In genomic region chr12:81598205-81598604, GRCh38 we compare ENCODE assay signal across 9 cellular contexts.
DNase-seq lines count a peak whose midpoint lies in the region; ATAC-seq and TF ChIP-seq lines count a peak whose summit lies in the region.
"Had no signal": no experiment of that assay in that cellular context is flagged by ENCODE, and none has a peak within 500 bp of the region (broad histone marks: within the 10 kb centered on the region; RNA-seq: fewer than 3 reads in every experiment).

No MANE protein-coding gene starts in this region.

- H3K9me3 Mint-ChIP-seq in activated T-cell treated with anti-CD3 and anti-CD28 coated beads, Interleukin-2, amount 50 U/mL, for 24 hours: no peaks in the 10 kb centered on the region

- no peaks in the 10 kb centered on the region for H3K9me3 ChIP-seq in colonic mucosa

- no peak overlapping the region for H3K4me3 Mint-ChIP-seq in activated T-cell treated with anti-CD3 and anti-CD28 coated beads, Interleukin-2, amount 50 U/mL, for 24 hours
- H3K4me3 Mint-ChIP-seq: naive B cell had no signal

- H3K27me3 Mint-ChIP-seq in activated T-cell treated with anti-CD3 and anti-CD28 coated beads, Interleukin-2, amount 50 U/mL, for 24 hours: no peaks in the 10 kb centered on the region
- H3K27me3 Mint-ChIP-seq: naive B cell had no signal

- H3K27ac Mint-ChIP-seq in activated T-cell treated with anti-CD3 and anti-CD28 coated beads, Interleukin-2, amount 50 U/mL, for 24 hours: no peak overlapping the region
- H3K27ac Mint-ChIP-seq: naive B cell had no signal

- TF ChIP-seq CTCF in colonic mucosa (IDR thresholded peaks at IDR 0.05): no peak

- H3K27me3 ChIP-seq in colonic mucosa: no peaks in the 10 kb centered on the region

- H3K4me1 ChIP-seq in colonic mucosa: no peaks in the 10 kb centered on the region

- no peak overlapping the region for H3K9ac ChIP-seq in colonic mucosa (ENCODE audit: low read depth in 2 of 2, low read length in 2 of 2)

- no peaks in the 10 kb centered on the region for H3K36me3 Mint-ChIP-seq in activated T-cell treated with anti-CD3 and anti-CD28 coated beads, Interleukin-2, amount 50 U/mL, for 24 hours (ENCODE audit: low read depth)
- H3K36me3 Mint-ChIP-seq: naive B cell had no signal

- ATAC-seq in GM18870 (IDR thresholded peaks at IDR 0.05; ENCODE audit: unreplicated experiment) (peak; percentile 98), HG02973 (IDR thresholded peaks at IDR 0.05; ENCODE audit: unreplicated experiment) (peak; percentile 73), GM21515 (IDR thresholded peaks at IDR 0.05; ENCODE audit: unreplicated experiment) (no peak)

- no peak overlapping the region for H3K27ac ChIP-seq in colonic mucosa

- H3K36me3 ChIP-seq in colonic mucosa: no peaks in the 10 kb centered on the region

- intact Hi-C loops in colonic mucosa (cut with DNase I): no loop called here

- no peak overlapping the region for H3K4me3 ChIP-seq in colonic mucosa

- H3K4me1 Mint-ChIP-seq in activated T-cell treated with anti-CD3 and anti-CD28 coated beads, Interleukin-2, amount 50 U/mL, for 24 hours (ENCODE audit: low read depth): no peaks in the 10 kb centered on the region
- H3K4me1 Mint-ChIP-seq: naive B cell had no signal

- DNase-seq in NCI-H524 treated with DMSO at 0.1 percent for 48 hours (lab: John Stamatoyannopoulos, UW) (peak; percentile 81), medulla oblongata (ENCODE audit: extremely low spot score) (peak; percentile 6), colonic mucosa (no peak), GM19238 (ENCODE audit: insufficient read length, low spot score) (no peak)
- no peak for DNase-seq in activated T-cell treated with anti-CD3 and anti-CD28 coated beads, Interleukin-2, amount 50 U/mL, for 24 hours
- DNase-seq: naive B cell had no signal

Comparison
In these comparisons a context has a peak if more than half of its experiments do, and no peak if none do; other contexts are left out.
1. DNase-seq: peak in NCI-H524 treated with DMSO at 0.1 percent for 48 hours (single experiment) and medulla oblongata (single experiment); none in colonic mucosa (single experiment), GM19238 (single experiment) and activated T-cell treated with anti-CD3 and anti-CD28 coated beads, Interleukin-2, amount 50 U/mL, for 24 hours (single experiment).